Comparison of ENCODE assay signal across 8 cellular contexts in genomic region chr19:37907735-37908066, GRCh38. TPM values are rescaled to one million over a fixed set of nuclear protein-coding genes. Genes with fewer than 3 reads are reported as not detected.
DNase-seq lines count a peak whose midpoint lies in the region; ATAC-seq and TF ChIP-seq lines count a peak whose summit lies in the region.

No MANE protein-coding gene starts in this region.

- no peaks in the 10 kb centered on the region; the same call in 1 of the 2 replicates for H4K20me1 ChIP-seq in GM23338 (replicated peaks; ENCODE audit: insufficient read depth)

- 0 out of 2 replicates have a peak overlapping the region, but pooled peaks have one; percentile 11 for H2AFZ ChIP-seq in GM23338

- H3K36me3 Mint-ChIP-seq in GM23338 (ENCODE audit: low read depth): peaks cover 3% of the 10 kb centered on the region; the same call in 1 of the 3 replicates

- no peaks in the 10 kb centered on the region; the same call in 2 of the 3 replicates for H3K9me3 Mint-ChIP-seq in GM23338

- peaks cover 13% of the 10 kb centered on the region; the same call in 1 of the 2 replicates for H3F3A ChIP-seq in GM23338 (replicated peaks; ENCODE audit: low read depth)

- TF ChIP-seq CTCF in GM23338 (conservative IDR thresholded peaks at IDR 0.05; ENCODE audit: low read depth in 2 of 2) (no peak), Peyer's patch (IDR thresholded peaks at IDR 0.05) (no peak), fibroblast of mammary gland (conservative IDR thresholded peaks at IDR 0.05; ENCODE audit: control insufficient read depth, insufficient read depth, low read depth, low read length) (no peak)

- ATAC-seq in GM23338 (no peak), GM21381 (IDR thresholded peaks at IDR 0.05; ENCODE audit: unreplicated experiment) (no peak)

- H3K9me2 ChIP-seq in GM23338 (ENCODE audit: insufficient read depth): no peaks in the 10 kb centered on the region

- H3K4me1 ChIP-seq in GM23338 (ENCODE audit: insufficient read depth): peaks cover 35% of the 10 kb centered on the region
- H3K4me1 ChIP-seq in Peyer's patch: peaks cover 4 to 13% (median 7%) of the 10 kb centered on the region in 4 donors

- no peak overlapping the region for H3K27ac ChIP-seq in GM23338 (ENCODE audit: low read depth)
- H3K27ac ChIP-seq in Peyer's patch: peak overlapping the region in 3 of 4 donors; percentile 70 to 97 (median 77)

- H3K4me3 ChIP-seq in GM23338 (peak overlapping the region; percentile 92), Peyer's patch (peak overlapping the region; percentile 84 to 100 (median 88)), fibroblast of mammary gland (ENCODE audit: control insufficient read depth, low read depth, low read length) (peak overlapping the region; percentile 95), skeletal muscle cell (ENCODE audit: low read depth, low read length) (peak overlapping the region; percentile 99)

- H3K4me1 Mint-ChIP-seq in GM23338: peaks cover 39% of the 10 kb centered on the region

- no peaks in the 10 kb centered on the region for H3K36me3 ChIP-seq in GM23338 (ENCODE audit: insufficient read depth)
- H3K36me3 ChIP-seq in Peyer's patch: no peaks in the 10 kb centered on the region

- H3K27me3 ChIP-seq in GM23338 (ENCODE audit: insufficient read depth) (no peaks in the 10 kb centered on the region), Peyer's patch (no peaks in the 10 kb centered on the region)

- peak overlapping the region; percentile 78 for H3K4me2 ChIP-seq in GM23338

- peaks cover 53% of the 10 kb centered on the region for H3K79me2 ChIP-seq in GM23338 (replicated peaks; ENCODE audit: insufficient read depth)

- no peak for TF ChIP-seq POLR2A in Peyer's patch (IDR thresholded peaks at IDR 0.05)

- peak overlapping the region; percentile 86 for H3K4me3 Mint-ChIP-seq in GM23338

- DNase-seq in GM23338 (ENCODE audit: low spot score): no peak
- DNase-seq in Peyer's patch: no peak
- DNase-seq in fibroblast of mammary gland (ENCODE audit: low read depth): no peak
- no peak for DNase-seq in skeletal muscle cell (ENCODE audit: low read depth)
- DNase-seq in occipital lobe (lab: John Stamatoyannopoulos, UW): no peak
- no peak for DNase-seq in NOMO-1 (lab: John Stamatoyannopoulos, UW; ENCODE audit: unreplicated experiment in 2 of 2)
- DNase-seq in HPDE6-E6E7 (ENCODE audit: extremely low spot score): no peak

- H3K27me3 Mint-ChIP-seq in GM23338 (ENCODE audit: insufficient read depth, low read depth, poor library complexity): peaks cover 2% of the 10 kb centered on the region

- 0 out of 2 replicates have a peak overlapping the region, but pooled peaks have one; percentile 51 for H3K27ac Mint-ChIP-seq in GM23338

- H3K9me3 ChIP-seq in Peyer's patch: no peaks in the 10 kb centered on the region

TF ChIP-seq in GM23338, 12 proteins besides CTCF, POLR2A, EP300 and RAD21:
- TF ChIP-seq EZH2 (IDR thresholded peaks at IDR 0.05; ENCODE audit: low read depth, unreplicated experiment) (no peak), CREB1 (CRISPR knock-in tag; IDR thresholded peaks at IDR 0.05; ENCODE audit: low read depth) (no peak)

RNA-seq across cellular contexts. Expression of gene SIPA1L3, which starts 0.7 kb away (rescaled TPM):
- total RNA-seq in GM23338 (2014; rRNA removed; shearing (Covaris generic)): 42.3 and 54.1 TPM in 2 replicates
- 7.6 and 15.7 TPM in 2 replicates for polyA plus RNA-seq in GM23338 (2016; fragmentation: Nextera tagmentation; extraction: Ambion mirVana)
- total RNA-seq in Peyer's patch (100 to 1,000 TPM in 3 of 4 donors, 10 to 100 TPM in 1; 63.5 to 304 (median 264) TPM), occipital lobe (8.6 TPM)

RNA-seq across cellular contexts. Expression of gene WDR87, which starts 1.3 kb away (rescaled TPM):
- not detected in 2 replicates for total RNA-seq in GM23338 (2014; rRNA removed; shearing (Covaris generic))
- polyA plus RNA-seq in GM23338 (2016; fragmentation: Nextera tagmentation; extraction: Ambion mirVana): 0.02 TPM in 1 of 2 replicates, not detected in the other
- not detected for total RNA-seq in Peyer's patch
- not detected for total RNA-seq in occipital lobe
